13 cellular contexts compared by ENCODE assay signal in genomic region chr3:172634948-172635347, GRCh38.
"Had no signal": no experiment of that assay in that cellular context is flagged by ENCODE, and none has a peak within 500 bp of the region (broad histone marks: within the 10 kb centered on the region; RNA-seq: fewer than 3 reads in every experiment).

No MANE protein-coding gene starts in this region.

- H3K9me3 Mint-ChIP-seq: activated naive CD8-positive, alpha-beta T cell treated with anti-CD3 and anti-CD28 coated beads, Interleukin-2, amount 50 U/mL, for 24 hours; neural crest cell had no signal

- H3K4me1 Mint-ChIP-seq: neural crest cell had no signal

- H3K4me3 Mint-ChIP-seq: activated CD8-positive, alpha-beta memory T cell treated with anti-CD3 and anti-CD28 coated beads, Interleukin-2, amount 10 ng/mL, durations not matched to agents 7 days and 5 days; activated naive CD8-positive, alpha-beta T cell treated with anti-CD3 and anti-CD28 coated beads, Interleukin-2, amount 50 U/mL, for 24 hours; neural crest cell; T-helper 17 cell had no signal

- H3K4me3 ChIP-seq: transverse colon had no signal

- H3K9me3 ChIP-seq: transverse colon had no signal

- DNase-seq: activated CD4-positive, alpha-beta T cell treated with anti-CD3 and anti-CD28 coated beads, Interleukin-2, amount 50 U/mL, for 48 hours; activated CD8-positive, alpha-beta memory T cell treated with anti-CD3 and anti-CD28 coated beads, Interleukin-2, amount 10 ng/mL, durations not matched to agents 7 days and 5 days; activated naive CD4-positive, alpha-beta T cell; activated naive CD8-positive, alpha-beta T cell treated with anti-CD3 and anti-CD28 coated beads, Interleukin-2, amount 50 U/mL, for 24 hours; cortex of kidney; effector memory CD4-positive, alpha-beta T cell; glutamatergic neuron; stimulated activated CD4-positive, alpha-beta T cell treated with anti-CD3 and anti-CD28 coated beads, Interleukin-4, amount 100 ng/mL, for 4 hours; T-helper 17 cell; transverse colon had no signal

- H3K36me3 ChIP-seq: transverse colon had no signal

- H3K27me3 ChIP-seq: transverse colon had no signal

- H3K27ac ChIP-seq: transverse colon had no signal

- ATAC-seq: left lobe of liver, SK-N-SH treated with all-trans-retinoic acid at 6 μM for 48 hours, T-helper 17 cell had no signal

- H3K27ac Mint-ChIP-seq: activated naive CD8-positive, alpha-beta T cell treated with anti-CD3 and anti-CD28 coated beads, Interleukin-2, amount 50 U/mL, for 24 hours; T-helper 17 cell had no signal
